In genomic region chr16:82583415-82583814, GRCh38 we compare ENCODE assay signal across 15 cellular contexts. TPM values are rescaled to one million over a fixed set of nuclear protein-coding genes. Genes with fewer than 3 reads are reported as not detected.
"Had no signal": no experiment of that assay in that cellular context is flagged by ENCODE, and none has a peak within 500 bp of the region (broad histone marks: within the 10 kb centered on the region; RNA-seq: fewer than 3 reads in every experiment).

No MANE protein-coding gene starts in this region.

- H3K27me3 ChIP-seq: hepatocyte, neural progenitor cell, right atrium auricular region had no signal

- ATAC-seq: activated T-cell treated with anti-CD3 and anti-CD28 coated beads, Interleukin-2, amount 50 U/mL, for 4 hours; stimulated activated memory B cell treated with anti-CD40 and anti-IgM and Interleukin-4, amounts not matched to agents 10 μg/mL and 1 μg/mL and 100 μg/mL, for 72 hours; T-cell had no signal

- DNase-seq: activated CD4-positive, alpha-beta memory T cell treated with anti-CD3 and anti-CD28 coated beads for 36 hours; activated effector memory CD4-positive, alpha-beta T cell treated with anti-CD3 and anti-CD28 coated beads, Interleukin-2, amount 50 U/mL, for 16 hours; activated T-cell treated with anti-CD3 and anti-CD28 coated beads, Interleukin-2, amount 50 U/mL, for 4 hours; amygdala; T-cell; T1000; trophoblast cell had no signal

- H3K9ac ChIP-seq: neural progenitor cell had no signal

- H3K27ac ChIP-seq: hepatocyte, neural progenitor cell, right atrium auricular region, VCaP had no signal

- H2AFZ ChIP-seq: hepatocyte, neural progenitor cell had no signal

- H3K9me3 ChIP-seq: right atrium auricular region had no signal

- H3K79me2 ChIP-seq: hepatocyte had no signal

- H3K36me3 ChIP-seq: neural progenitor cell, right atrium auricular region had no signal

- FAIRE-seq: colon, endothelial cell of umbilical vein had no signal

- H3K4me1 ChIP-seq: neural progenitor cell, right atrium auricular region had no signal

- H3K4me3 ChIP-seq: hepatocyte, neural progenitor cell, right atrium auricular region, smooth muscle cell had no signal

- H3K4me2 ChIP-seq: hepatocyte, neural progenitor cell, smooth muscle cell had no signal

RNA-seq across cellular contexts. Expression of gene CDH13, which starts 43.4 kb away (rescaled TPM):
- total RNA-seq: activated CD4-positive, alpha-beta memory T cell treated with anti-CD3 and anti-CD28 coated beads for 36 hours; activated T-cell treated with anti-CD3 and anti-CD28 coated beads, Interleukin-2, amount 50 U/mL, for 4 hours; T-cell had no signal
